23 cellular contexts compared by ENCODE assay signal in the genomic region with DNA sequence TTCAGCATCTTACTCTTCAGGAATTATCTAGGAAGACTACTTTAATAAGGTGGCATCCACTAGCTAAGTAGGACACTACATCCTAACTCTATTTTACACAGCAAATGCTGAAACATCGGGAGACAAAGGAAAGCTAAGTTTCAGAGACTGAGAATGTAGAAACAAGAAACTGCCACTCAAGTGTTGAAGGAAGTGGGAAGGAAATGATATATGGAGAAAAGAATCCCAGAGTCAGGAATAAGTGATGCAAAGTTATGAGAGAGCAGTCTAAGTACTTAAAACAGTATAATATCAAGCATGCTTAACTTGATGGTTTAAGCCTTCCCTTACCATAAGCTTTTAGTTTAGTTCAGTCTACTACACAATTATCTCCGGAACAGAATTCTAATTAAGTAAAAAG.
"Had no signal": no experiment of that assay in that cellular context is flagged by ENCODE, and none has a peak within 500 bp of the region (broad histone marks: within the 10 kb centered on the region; RNA-seq: fewer than 3 reads in every experiment).

No MANE protein-coding gene starts in this region.

- H3K4me3 ChIP-seq: hepatocyte, left ventricle myocardium inferior, SK-N-MC, skin epidermis had no signal

- ATAC-seq: activated T-cell treated with anti-CD3 and anti-CD28 coated beads, Interleukin-2, amount 50 U/mL, for 72 hours; effector memory CD8-positive, alpha-beta T cell; right cardiac atrium; stimulated activated naive CD8-positive, alpha-beta T cell treated with anti-CD3 and anti-CD28 coated beads, Interleukin-15, amount 100 ng/mL, for 72 hours; T-cell had no signal

- DNase-seq: activated CD4-positive, alpha-beta T cell treated with anti-CD3 and anti-CD28 coated beads for 1 hour; activated CD4-positive, alpha-beta T cell treated with anti-CD3 and anti-CD28 coated beads, Interleukin-2, amount 50 U/mL, for 48 hours; activated gamma-delta T cell; activated naive CD8-positive, alpha-beta T cell treated with anti-CD3 and anti-CD28 coated beads for 36 hours; activated T-cell treated with anti-CD3 and anti-CD28 coated beads, Interleukin-2, amount 50 U/mL, for 72 hours; amygdala; effector memory CD8-positive, alpha-beta T cell; left ventricle myocardium inferior; mesendoderm; nucleus accumbens; right cardiac atrium; stimulated activated CD4-positive, alpha-beta T cell treated with anti-CD3 and anti-CD28 coated beads, Interleukin-4, amount 100 ng/mL, for 24 hours; stimulated activated naive CD8-positive, alpha-beta T cell treated with anti-CD3 and anti-CD28 coated beads, Interleukin-15, amount 100 ng/mL, for 72 hours; T-cell; T1000 had no signal

- H3K9me3 Mint-ChIP-seq: activated naive CD8-positive, alpha-beta T cell treated with anti-CD3 and anti-CD28 coated beads for 36 hours; activated T-cell treated with anti-CD3 and anti-CD28 coated beads, Interleukin-2, amount 50 U/mL, for 72 hours; brain; dendritic cell treated with granulocyte-macrophage colony-stimulating factor and Interleukin-4, amounts not matched to agents 40 ng/mL and 50 ng/mL, for 4 days; effector memory CD8-positive, alpha-beta T cell; nephron; stimulated activated naive CD8-positive, alpha-beta T cell treated with anti-CD3 and anti-CD28 coated beads, Interleukin-15, amount 100 ng/mL, for 72 hours; T-cell; type B pancreatic cell had no signal

- H3K4me3 Mint-ChIP-seq: activated naive CD8-positive, alpha-beta T cell treated with anti-CD3 and anti-CD28 coated beads for 36 hours; activated T-cell treated with anti-CD3 and anti-CD28 coated beads, Interleukin-2, amount 50 U/mL, for 72 hours; brain; dendritic cell treated with granulocyte-macrophage colony-stimulating factor and Interleukin-4, amounts not matched to agents 40 ng/mL and 50 ng/mL, for 4 days; effector memory CD8-positive, alpha-beta T cell; nephron; stimulated activated naive CD8-positive, alpha-beta T cell treated with anti-CD3 and anti-CD28 coated beads, Interleukin-15, amount 100 ng/mL, for 72 hours; T-cell; type B pancreatic cell had no signal

- H3K27me3 Mint-ChIP-seq: activated naive CD8-positive, alpha-beta T cell treated with anti-CD3 and anti-CD28 coated beads for 36 hours; brain; dendritic cell treated with granulocyte-macrophage colony-stimulating factor and Interleukin-4, amounts not matched to agents 40 ng/mL and 50 ng/mL, for 4 days; effector memory CD8-positive, alpha-beta T cell; progenitor cell of endocrine pancreas; stimulated activated naive CD8-positive, alpha-beta T cell treated with anti-CD3 and anti-CD28 coated beads, Interleukin-15, amount 100 ng/mL, for 72 hours; T-cell; type B pancreatic cell had no signal

- H3K4me1 Mint-ChIP-seq: brain; nephron; stimulated activated naive CD8-positive, alpha-beta T cell treated with anti-CD3 and anti-CD28 coated beads, Interleukin-15, amount 100 ng/mL, for 72 hours had no signal

- H3K27ac Mint-ChIP-seq: activated naive CD8-positive, alpha-beta T cell treated with anti-CD3 and anti-CD28 coated beads for 36 hours; activated T-cell treated with anti-CD3 and anti-CD28 coated beads, Interleukin-2, amount 50 U/mL, for 72 hours; brain; dendritic cell treated with granulocyte-macrophage colony-stimulating factor and Interleukin-4, amounts not matched to agents 40 ng/mL and 50 ng/mL, for 4 days; nephron; progenitor cell of endocrine pancreas; stimulated activated naive CD8-positive, alpha-beta T cell treated with anti-CD3 and anti-CD28 coated beads, Interleukin-15, amount 100 ng/mL, for 72 hours; type B pancreatic cell had no signal
